Comparison of ENCODE assay signal across 9 cellular contexts in genomic region chr6:11921017-11921438, GRCh38.
A peak's percentile ranks its signal among the peaks of the same experiment; 100 is the strongest.
DNase-seq lines count a peak whose midpoint lies in the region; ATAC-seq lines count a peak whose summit lies in the region.
"Had no signal": no experiment of that assay in that cellular context is flagged by ENCODE, and none has a peak within 500 bp of the region (broad histone marks: within the 10 kb centered on the region; RNA-seq: fewer than 3 reads in every experiment).

No MANE protein-coding gene starts in this region.

- in situ Hi-C loops in ACHN (cut with HindIII; ENCODE audit: low pct_ligation_motif_present, low pct_unique_long_range_greater_than_20kb, low sequenced_read_pairs), result no loop called here

- H3K9me3 Mint-ChIP-seq in natural killer cell treated with Interleukin-12 subunit alpha and Interleukin-12 subunit beta and Interleukin-15 and Interleukin-18, amount 100 ng/mL, for 72 hours, result no peaks in the 10 kb centered on the region
- no peaks in the 10 kb centered on the region for H3K9me3 Mint-ChIP-seq in naive thymus-derived CD8-positive, alpha-beta T cell
- H3K9me3 Mint-ChIP-seq: CD4-positive, CD25-positive, alpha-beta regulatory T cell had no signal

- no peaks in the 10 kb centered on the region for H3K27me3 ChIP-seq in esophagus (ENCODE audit: control insufficient read depth in 1 of 2, insufficient read depth in 2 of 2, low read length in 2 of 2)

- H3K27me3 Mint-ChIP-seq in natural killer cell treated with Interleukin-12 subunit alpha and Interleukin-12 subunit beta and Interleukin-15 and Interleukin-18, amount 100 ng/mL, for 72 hours, result peaks cover 3 to 10% of the 10 kb centered on the region in 2 donors
- H3K27me3 Mint-ChIP-seq in naive thymus-derived CD8-positive, alpha-beta T cell, result peaks cover 0 to 3% (median 0%) of the 10 kb centered on the region in 5 donors

- H3K36me3 Mint-ChIP-seq in natural killer cell treated with Interleukin-12 subunit alpha and Interleukin-12 subunit beta and Interleukin-15 and Interleukin-18, amount 100 ng/mL, for 72 hours, result no peaks in the 10 kb centered on the region
- no peaks in the 10 kb centered on the region for H3K36me3 Mint-ChIP-seq in naive thymus-derived CD8-positive, alpha-beta T cell
- H3K36me3 Mint-ChIP-seq: CD4-positive, CD25-positive, alpha-beta regulatory T cell had no signal

- DNase-seq in ACHN (peak; percentile 74), NCI-H460 (ENCODE audit: extremely low read depth, low read depth) (peak; percentile 26), myocyte (ENCODE audit: low read depth) (peak; percentile 88)
- no peak for DNase-seq in natural killer cell treated with Interleukin-12 subunit alpha and Interleukin-12 subunit beta and Interleukin-15 and Interleukin-18, amount 100 ng/mL, for 72 hours (ENCODE audit: low spot score)
- DNase-seq in naive thymus-derived CD8-positive, alpha-beta T cell, result no peak
- DNase-seq: CD4-positive, CD25-positive, alpha-beta regulatory T cell had no signal

- peak overlapping the region; percentile 20 to 50 for H3K27ac ChIP-seq in esophagus (ENCODE audit: low read depth in 2 of 2, low read length in 1 of 2)

- H3K4me1 Mint-ChIP-seq in natural killer cell treated with Interleukin-12 subunit alpha and Interleukin-12 subunit beta and Interleukin-15 and Interleukin-18, amount 100 ng/mL, for 72 hours (ENCODE audit: low read depth in 2 of 2), result no peaks in the 10 kb centered on the region
- H3K4me1 Mint-ChIP-seq in naive thymus-derived CD8-positive, alpha-beta T cell, result peaks cover 0 to 2% (median 0%) of the 10 kb centered on the region in 4 donors
- H3K4me1 Mint-ChIP-seq: CD4-positive, CD25-positive, alpha-beta regulatory T cell had no signal

- H3K4me1 ChIP-seq in esophagus (ENCODE audit: control insufficient read depth in 2 of 2, insufficient read depth in 2 of 2, low read length in 1 of 2), result peaks cover 0 to 4% of the 10 kb centered on the region in 2 donors

- no peak for ATAC-seq in natural killer cell treated with Interleukin-12 subunit alpha and Interleukin-12 subunit beta and Interleukin-15 and Interleukin-18, amount 100 ng/mL, for 72 hours
- ATAC-seq in naive thymus-derived CD8-positive, alpha-beta T cell, result no peak
- ATAC-seq in GM21447 (IDR thresholded peaks at IDR 0.05; ENCODE audit: unreplicated experiment) (no peak), HG03097 (IDR thresholded peaks at IDR 0.05; ENCODE audit: low FRiP score, unreplicated experiment) (no peak)

- no peak overlapping the region for H3K4me3 ChIP-seq in esophagus (ENCODE audit: low read depth in 1 of 2, low read length in 2 of 2)

- H3K4me3 Mint-ChIP-seq in natural killer cell treated with Interleukin-12 subunit alpha and Interleukin-12 subunit beta and Interleukin-15 and Interleukin-18, amount 100 ng/mL, for 72 hours, result no peak overlapping the region
- no peak overlapping the region for H3K4me3 Mint-ChIP-seq in naive thymus-derived CD8-positive, alpha-beta T cell
- H3K4me3 Mint-ChIP-seq: CD4-positive, CD25-positive, alpha-beta regulatory T cell had no signal

- H3K9me3 ChIP-seq in esophagus (ENCODE audit: control insufficient read depth in 2 of 2, insufficient read depth in 1 of 2, low read depth in 1 of 2, low read length in 1 of 2), result no peaks in the 10 kb centered on the region

- 37 to 45% methylated on average over 5 of the region's 5 CpGs for WGBS in esophagus, 2 donors

- H3K36me3 ChIP-seq in esophagus (ENCODE audit: control insufficient read depth in 2 of 2, insufficient read depth in 2 of 2, low read length in 1 of 2), result no peaks in the 10 kb centered on the region

- no peak overlapping the region for H3K27ac Mint-ChIP-seq in natural killer cell treated with Interleukin-12 subunit alpha and Interleukin-12 subunit beta and Interleukin-15 and Interleukin-18, amount 100 ng/mL, for 72 hours
- no peak overlapping the region for H3K27ac Mint-ChIP-seq in naive thymus-derived CD8-positive, alpha-beta T cell

- POLR2A ChIA-PET in naive thymus-derived CD8-positive, alpha-beta T cell (lab: Charles Lee), result interaction anchor here (0.6 kb wide), 1 partner anchor 21 kb away, joined by 3 read pairs; no protein-coding TSS in a partner anchor

Comparison
In these comparisons a context has a peak if more than half of its experiments do, and no peak if none do; other contexts are left out.
1. DNase-seq: peak in ACHN (single experiment), NCI-H460 (single experiment) and myocyte (single experiment); none in natural killer cell treated with Interleukin-12 subunit alpha and Interleukin-12 subunit beta and Interleukin-15 and Interleukin-18, amount 100 ng/mL, for 72 hours (single experiment) and naive thymus-derived CD8-positive, alpha-beta T cell (0 of 10).